In genomic region chr12:133080051-133080618, GRCh38 we compare ENCODE assay signal across 9 cellular contexts. TPM values are rescaled to one million over a fixed set of nuclear protein-coding genes. Genes with fewer than 3 reads are reported as not detected.
DNase-seq lines count a peak whose midpoint lies in the region; ATAC-seq, FAIRE-seq and TF ChIP-seq lines count a peak whose summit lies in the region.
"Had no signal": no experiment of that assay in that cellular context is flagged by ENCODE, and none has a peak within 500 bp of the region (broad histone marks: within the 10 kb centered on the region; RNA-seq: fewer than 3 reads in every experiment).

No MANE protein-coding gene starts in this region.

- peak overlapping the region; percentile 98 to 100 for H3K27ac ChIP-seq in kidney (ENCODE audit: low read depth in 2 of 2, low read length in 2 of 2)

- peaks cover 0 to 5% of the 10 kb centered on the region in 2 donors for H3K4me1 ChIP-seq in kidney (ENCODE audit: control insufficient read depth in 1 of 2, insufficient read depth in 1 of 2, low read depth in 1 of 2, low read length in 2 of 2)

- TF ChIP-seq CTCF in AG10803 (conservative IDR thresholded peaks at IDR 0.05; ENCODE audit: low read length) (0 out of 2 replicates have a peak, but pooled peaks have one; percentile 7), chondrocyte (IDR thresholded peaks at IDR 0.05) (no peak), kidney (IDR thresholded peaks at IDR 0.05; ENCODE audit: borderline replicate concordance, extremely low read depth, insufficient read depth) (no peak)

- no peaks in the 10 kb centered on the region for H3K27me3 Mint-ChIP-seq in chondrocyte (ENCODE audit: low read depth)

- peaks cover 50% of the 10 kb centered on the region for H3K36me3 Mint-ChIP-seq in chondrocyte (ENCODE audit: low read depth)

- peak; percentile 30 for TF ChIP-seq POLR2A in GM18951 (IDR thresholded peaks at IDR 0.05; ENCODE audit: extremely low read depth, insufficient read depth, insufficient read length)

- H3K9me3 ChIP-seq in kidney (ENCODE audit: control insufficient read depth in 1 of 2, low read length in 2 of 2): peaks cover 14 to 55% of the 10 kb centered on the region in 2 donors

- peaks cover 12 to 23% of the 10 kb centered on the region in 2 donors for H3K36me3 ChIP-seq in kidney (ENCODE audit: control insufficient read depth in 1 of 2, insufficient read depth in 2 of 2, low read length in 2 of 2)

- no peak overlapping the region for H3K27ac Mint-ChIP-seq in chondrocyte (ENCODE audit: unreplicated experiment)
- H3K27ac Mint-ChIP-seq: T-helper 1 cell treated with Interleukin-12 subunit alpha and Interleukin-12 subunit beta and Interleukin-4 antibody, amounts not matched to agents 30 μg/mL and 1 μg/mL, for 36 hours had no signal

- in situ Hi-C loops in GM18951 (cut with MboI; ENCODE audit: low sequenced_read_pairs, unreplicated experiment): no loop called here

- FAIRE-seq in kidney (lab: Jason Lieb, UNC): peak; percentile 85

- H3K4me3 Mint-ChIP-seq in chondrocyte (ENCODE audit: unreplicated experiment): no peak overlapping the region
- H3K4me3 Mint-ChIP-seq: T-helper 1 cell treated with Interleukin-12 subunit alpha and Interleukin-12 subunit beta and Interleukin-4 antibody, amounts not matched to agents 30 μg/mL and 1 μg/mL, for 36 hours had no signal

- no peaks in the 10 kb centered on the region for H3K4me1 Mint-ChIP-seq in chondrocyte (ENCODE audit: low read depth)

- DNase-seq in AG10803 (ENCODE audit: low read depth) (peak; percentile 99), NCI-H345 treated with DMSO at 0.1 percent for 48 hours (lab: John Stamatoyannopoulos, UW; ENCODE audit: unreplicated experiment) (peak; percentile 98), chondrocyte (ENCODE audit: low spot score) (peak; percentile 99), kidney (peak; percentile 100)
- peak; percentile 88 for DNase-seq in activated CD4-positive, CD25-positive, alpha-beta regulatory T cell treated with anti-CD3 and anti-CD28 coated beads, Interleukin-2, amount 50 U/mL, for 72 hours
- DNase-seq in stimulated activated CD4-positive, alpha-beta T cell treated with anti-CD3 and anti-CD28 coated beads, Interleukin-15, amount 100 ng/mL, for 24 hours: peak; percentile 95

- H3K9me3 Mint-ChIP-seq in chondrocyte (ENCODE audit: low read depth): peaks cover 55% of the 10 kb centered on the region

- H3K9ac ChIP-seq in kidney (ENCODE audit: low read length in 2 of 2): peak overlapping the region; percentile 66 to 93

- intact Hi-C loops in kidney (cut with DNase I): no loop called here

- peak; percentile 79 for ATAC-seq in HG03175 (IDR thresholded peaks at IDR 0.05; ENCODE audit: unreplicated experiment)

- H3K4me3 ChIP-seq in AG10803 (ENCODE audit: low read length) (peak overlapping the region; percentile 93), kidney (ENCODE audit: low read length in 2 of 2) (peak overlapping the region; percentile 74 to 92)

RNA-seq across cellular contexts. Expression of gene ZNF140, which starts 0.6 kb away (rescaled TPM):
- total RNA-seq in chondrocyte: 13.0 to 16.6 TPM (median 13.3 TPM) in 3 replicates
- total RNA-seq in kidney: 20.4 TPM
- 14.1 TPM for polyA plus RNA-seq in kidney (ENCODE audit: insufficient read depth, low read depth, low replicate concordance)

RNA-seq across cellular contexts. Expression of gene ZNF84, which starts 42.8 kb away (rescaled TPM):
- total RNA-seq in chondrocyte: 32.0 to 42.0 TPM (median 33.2 TPM) in 3 replicates
- total RNA-seq in kidney: 32.7 TPM
- 15.5 TPM for polyA plus RNA-seq in kidney (ENCODE audit: insufficient read depth, low read depth, low replicate concordance)

RNA-seq across cellular contexts. Expression of gene ZNF891, which starts 49.9 kb away (rescaled TPM):
- 1.0 to 1.8 TPM (median 1.3 TPM) in 3 replicates for total RNA-seq in chondrocyte
- 3.1 TPM for total RNA-seq in kidney
- 0.39 TPM for polyA plus RNA-seq in kidney (ENCODE audit: insufficient read depth, low read depth, low replicate concordance)

RNA-seq across cellular contexts. Expression of gene ZNF10, which starts 50.3 kb away (rescaled TPM):
- 9.2 to 12.5 TPM (median 11.4 TPM) in 3 replicates for total RNA-seq in chondrocyte
- 15.1 TPM for total RNA-seq in kidney
- polyA plus RNA-seq in kidney (ENCODE audit: insufficient read depth, low read depth, low replicate concordance): 4.6 TPM

Comparison
In these comparisons a context has a peak if more than half of its experiments do, and no peak if none do; other contexts are left out.
1. Peak in every context shown above with its lines: DNase-seq, ATAC-seq, H3K4me3 ChIP-seq and H3K27ac ChIP-seq.